In the genomic region with DNA sequence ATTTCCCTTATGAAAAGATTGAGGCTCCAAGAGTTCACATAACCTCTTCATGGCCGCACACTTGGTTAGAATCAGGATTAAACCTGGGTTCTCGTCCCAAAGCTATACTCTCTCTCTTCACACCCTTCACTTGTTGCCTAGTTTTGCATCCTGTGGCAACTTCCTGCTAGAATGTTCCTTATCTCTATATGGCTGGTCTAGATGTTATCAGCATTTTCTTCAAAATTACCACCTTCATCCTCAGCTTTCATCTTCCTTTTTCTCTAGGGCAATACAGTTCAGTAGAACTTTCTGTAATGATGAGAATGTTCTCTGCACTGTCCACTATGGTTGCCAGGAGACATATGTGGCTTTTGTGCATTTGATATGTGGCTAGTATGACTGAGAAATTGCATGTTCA, we compare ENCODE assay signal across 19 cellular contexts. TPM values are rescaled to one million over a fixed set of nuclear protein-coding genes. Genes with fewer than 3 reads are reported as not detected.
DNase-seq lines count a peak whose midpoint lies in the region; ATAC-seq and TF ChIP-seq lines count a peak whose summit lies in the region.
"Had no signal": no experiment of that assay in that cellular context is flagged by ENCODE, and none has a peak within 500 bp of the region (broad histone marks: within the 10 kb centered on the region; RNA-seq: fewer than 3 reads in every experiment).

No MANE protein-coding gene starts in this region.

- intact Hi-C loops in OCI-LY7 (cut with micrococcal nuclease; ENCODE audit: unreplicated experiment) (no loop called here), Calu3 (cut with micrococcal nuclease; ENCODE audit: unreplicated experiment) (no loop called here)

- peaks cover 0 to 3% (median 0%) of the 10 kb centered on the region in 11 experiments; a peak in 1 of 22 replicates for H4K20me1 ChIP-seq in BLaER1 treated with 17β-estradiol and CSF1 and Interleukin-3, amounts not matched to agents 10 nM and 100 nM
- H4K20me1 ChIP-seq in DOHH2 (ENCODE audit: control insufficient read depth, insufficient read depth, low read depth, low read length) (no peaks in the 10 kb centered on the region), OCI-LY7 (ENCODE audit: insufficient read depth, low read length) (no peaks in the 10 kb centered on the region)

- H2AFZ ChIP-seq in OCI-LY7 (ENCODE audit: low read length): peak overlapping the region; percentile 58; the same call in 1 of the 2 replicates

- peak; percentile 17 for ATAC-seq in effector memory CD8-positive, alpha-beta T cell (replicated peaks)
- ATAC-seq in HG03108 (IDR thresholded peaks at IDR 0.05; ENCODE audit: unreplicated experiment): no peak
- ATAC-seq: CD8-positive, alpha-beta T cell; K562 had no signal

- H3K4me3 Mint-ChIP-seq in effector memory CD8-positive, alpha-beta T cell: no peak overlapping the region
- H3K4me3 Mint-ChIP-seq in mesothelial cell of epicardium (no peak overlapping the region), Calu3 (ENCODE audit: low read depth, unreplicated experiment) (no peak overlapping the region)
- H3K4me3 Mint-ChIP-seq: CD8-positive, alpha-beta T cell had no signal

- H3K79me2 ChIP-seq in DOHH2 (ENCODE audit: control insufficient read depth, low read length): peaks cover 3% of the 10 kb centered on the region; the same call in 1 of the 2 replicates
- no peaks in the 10 kb centered on the region for H3K79me2 ChIP-seq in OCI-LY7 (ENCODE audit: insufficient read depth, low read depth, low read length)

- peak overlapping the region in 1 of 11 experiments; percentile 27; a peak in 1 of 22 replicates for H3K27ac ChIP-seq in BLaER1 treated with 17β-estradiol and CSF1 and Interleukin-3, amounts not matched to agents 10 nM and 100 nM
- H3K27ac ChIP-seq in DOHH2 (ENCODE audit: low read depth, low read length) (peak overlapping the region; percentile 99), OCI-LY7 (ENCODE audit: low read depth, low read length, poor library complexity, severe bottlenecking) (peak overlapping the region; percentile 4)
- H3K27ac ChIP-seq: RWPE1 had no signal

- no peak overlapping the region for H3K4me3 ChIP-seq in BLaER1 treated with 17β-estradiol and CSF1 and Interleukin-3, amounts not matched to agents 10 nM and 100 nM
- H3K4me3 ChIP-seq in DOHH2 (ENCODE audit: low read length) (peak overlapping the region; percentile 40; the same call in 1 of the 2 replicates), OCI-LY7 (ENCODE audit: low read depth, low read length, poor library complexity, severe bottlenecking) (no peak overlapping the region)
- H3K4me3 ChIP-seq: K562 had no signal

- H3K9me3 Mint-ChIP-seq in effector memory CD8-positive, alpha-beta T cell: no peaks in the 10 kb centered on the region
- H3K9me3 Mint-ChIP-seq in mesothelial cell of epicardium (peaks cover 3% of the 10 kb centered on the region), Calu3 (ENCODE audit: low read depth, unreplicated experiment) (peaks cover 3% of the 10 kb centered on the region)

- peaks cover 49% of the 10 kb centered on the region for H3F3A ChIP-seq in DOHH2 (ENCODE audit: control insufficient read depth, insufficient read depth)

- H3K9ac ChIP-seq in BLaER1 treated with 17β-estradiol and CSF1 and Interleukin-3, amounts not matched to agents 10 nM and 100 nM: no peak overlapping the region
- H3K9ac ChIP-seq: SK-N-SH had no signal

- no TSS peak for BruUV-seq in OCI-LY7 (replicated peaks; lab: Mats Ljungman, UMichigan)
- BruUV-seq in Calu3 (replicated peaks; lab: Mats Ljungman, UMichigan): no TSS peak

- H3K9me2 ChIP-seq in DOHH2 (replicated peaks; ENCODE audit: control insufficient read depth, low read length): no peaks in the 10 kb centered on the region
- H3K9me2 ChIP-seq in OCI-LY7 (ENCODE audit: insufficient read depth, low read length): no peaks in the 10 kb centered on the region
- H3K9me2 ChIP-seq: SK-N-SH had no signal

- peaks cover 8 to 17% of the 10 kb centered on the region in 2 donors for H3K4me1 Mint-ChIP-seq in effector memory CD8-positive, alpha-beta T cell (ENCODE audit: low read depth in 2 of 2)
- H3K4me1 Mint-ChIP-seq in mesothelial cell of epicardium (peaks cover 37% of the 10 kb centered on the region), Calu3 (ENCODE audit: low read depth, unreplicated experiment) (peaks cover 30% of the 10 kb centered on the region)

- CTCF ChIA-PET in OCI-LY7 (lab: Charles Lee; ENCODE audit: unreplicated experiment): no interaction called here
- CTCF ChIA-PET in Calu3 (lab: Charles Lee): no interaction called here

- H3K27me3 ChIP-seq in BLaER1 treated with 17β-estradiol and CSF1 and Interleukin-3, amounts not matched to agents 10 nM and 100 nM: 0 out of 22 replicates have a peak, but pooled peaks cover 0 to 3% (median 0%) of the 10 kb centered on the region in 11 experiments
- no peaks in the 10 kb centered on the region for H3K27me3 ChIP-seq in DOHH2 (ENCODE audit: control insufficient read depth, low read length)

- no peak overlapping the region for H3K27ac Mint-ChIP-seq in effector memory CD8-positive, alpha-beta T cell
- no peak overlapping the region for H3K27ac Mint-ChIP-seq in mesothelial cell of epicardium
- H3K27ac Mint-ChIP-seq in Calu3 (ENCODE audit: unreplicated experiment): no peak overlapping the region
- H3K27ac Mint-ChIP-seq: CD8-positive, alpha-beta T cell had no signal

- H3K9me3 ChIP-seq in BLaER1 treated with 17β-estradiol and CSF1 and Interleukin-3, amounts not matched to agents 10 nM and 100 nM (replicated peaks in 1 of 11): peaks cover 0 to 15% (median 11%) of the 10 kb centered on the region in 11 experiments; a peak in 18 of 22 replicates
- H3K9me3 ChIP-seq in DOHH2 (ENCODE audit: control insufficient read depth, insufficient read depth, low read length) (no peaks in the 10 kb centered on the region), OCI-LY7 (ENCODE audit: low read length) (no peaks in the 10 kb centered on the region)

- DNase-seq in OCI-LY7 (ENCODE audit: low spot score) (no peak), mesothelial cell of epicardium (ENCODE audit: low spot score in 2 of 2, unreplicated experiment in 2 of 2) (no peak), GM10266 (ENCODE audit: extremely low spot score) (no peak), Calu3 (no peak)
- no peak for DNase-seq in effector memory CD8-positive, alpha-beta T cell
- DNase-seq: CD8-positive, alpha-beta T cell; MM.1S; NCI-H1092 treated with DMSO at 0.1 percent for 48 hours; NCI-H1436 treated with DMSO at 0.1 percent for 48 hours; NCI-H1930; NCI-H2227 treated with DMSO at 0.1 percent for 48 hours; NCI-H510A; SHP77 treated with DMSO at 0.1 percent for 48 hours; SK-N-SH had no signal

- H3K36me3 Mint-ChIP-seq in effector memory CD8-positive, alpha-beta T cell (ENCODE audit: insufficient read depth): no peaks in the 10 kb centered on the region
- H3K36me3 Mint-ChIP-seq in mesothelial cell of epicardium (no peaks in the 10 kb centered on the region), Calu3 (ENCODE audit: insufficient read depth, unreplicated experiment) (no peaks in the 10 kb centered on the region)
- H3K36me3 Mint-ChIP-seq: CD8-positive, alpha-beta T cell had no signal

- peak overlapping the region in 10 of 11 experiments; percentile 2 to 88 (median 36); a peak in 16 of 22 replicates for H3K4me2 ChIP-seq in BLaER1 treated with 17β-estradiol and CSF1 and Interleukin-3, amounts not matched to agents 10 nM and 100 nM
- H3K4me2 ChIP-seq in DOHH2 (ENCODE audit: low read length) (peak overlapping the region; percentile 72), OCI-LY7 (ENCODE audit: low read length) (peak overlapping the region; percentile 21)
- H3K4me2 ChIP-seq: SK-N-SH had no signal

- H3K4me1 ChIP-seq in BLaER1 treated with 17β-estradiol and CSF1 and Interleukin-3, amounts not matched to agents 10 nM and 100 nM: peaks cover 39 to 97% (median 83%) of the 10 kb centered on the region in 10 experiments
- peaks cover 100% of the 10 kb centered on the region for H3K4me1 ChIP-seq in DOHH2 (ENCODE audit: control insufficient read depth, low read length)
- H3K4me1 ChIP-seq in OCI-LY7 (ENCODE audit: insufficient read depth, low read length, poor library complexity, severe bottlenecking): peaks cover 91% of the 10 kb centered on the region

- no peaks in the 10 kb centered on the region for H3K27me3 Mint-ChIP-seq in effector memory CD8-positive, alpha-beta T cell
- H3K27me3 Mint-ChIP-seq in mesothelial cell of epicardium (ENCODE audit: low read depth) (no peaks in the 10 kb centered on the region), Calu3 (ENCODE audit: unreplicated experiment) (no peaks in the 10 kb centered on the region)

- H3K36me3 ChIP-seq in BLaER1 treated with 17β-estradiol and CSF1 and Interleukin-3, amounts not matched to agents 10 nM and 100 nM: 0 out of 22 replicates have a peak, but pooled peaks cover 0 to 5% (median 0%) of the 10 kb centered on the region in 11 experiments
- H3K36me3 ChIP-seq in DOHH2 (ENCODE audit: control insufficient read depth, low read length) (peaks cover 8% of the 10 kb centered on the region; the same call in 1 of the 2 replicates), OCI-LY7 (ENCODE audit: insufficient read depth, low read length) (no peaks in the 10 kb centered on the region)

- POLR2A ChIA-PET in OCI-LY7 (lab: Charles Lee): interaction anchor here (0.9 to 25.4 kb wide), 6 partner anchors 8 to 133 kb away, joined by 3 to 497 read pairs (median 4); a partner anchor contains a TSS

- TF ChIP-seq CTCF in DOHH2 (IDR thresholded peaks at IDR 0.05; ENCODE audit: low read depth, low read length, poor library complexity, severe bottlenecking) (no peak), OCI-LY7 (conservative IDR thresholded peaks at IDR 0.05; ENCODE audit: low read length) (no peak), mesothelial cell of epicardium (IDR thresholded peaks at IDR 0.05; ENCODE audit: unreplicated experiment) (no peak), GM10266 (IDR thresholded peaks at IDR 0.05; ENCODE audit: control insufficient read depth, insufficient read depth, low read depth, missing control alignments) (no peak), Calu3 (IDR thresholded peaks at IDR 0.05; ENCODE audit: unreplicated experiment) (no peak)

RNA-seq across cellular contexts. Expression of a gene that starts 31.1 kb away (rescaled TPM):
- 12.0 and 16.3 TPM in 2 replicates for total RNA-seq in OCI-LY7 (2014; rRNA removed; shearing (Covaris generic))
- 18.8 and 24.2 TPM in 2 replicates for total RNA-seq in OCI-LY7 (2022)
- 9.0 to 9.2 TPM (median 9.1 TPM) in 3 replicates for total RNA-seq in mesothelial cell of epicardium
- 15.6 and 15.7 TPM in 2 replicates for total RNA-seq in Calu3 (2022)

Comparison
In these comparisons a context has a peak if more than half of its experiments do, and no peak if none do; other contexts are left out.
1. H3K4me2 ChIP-seq: peak in every context shown above with its lines; median percentile 72 in DOHH2; 36 in BLaER1 treated with 17β-estradiol and CSF1 and Interleukin-3, amounts not matched to agents 10 nM and 100 nM; 21 in OCI-LY7.